8 cellular contexts compared by ENCODE assay signal in the genomic region with DNA sequence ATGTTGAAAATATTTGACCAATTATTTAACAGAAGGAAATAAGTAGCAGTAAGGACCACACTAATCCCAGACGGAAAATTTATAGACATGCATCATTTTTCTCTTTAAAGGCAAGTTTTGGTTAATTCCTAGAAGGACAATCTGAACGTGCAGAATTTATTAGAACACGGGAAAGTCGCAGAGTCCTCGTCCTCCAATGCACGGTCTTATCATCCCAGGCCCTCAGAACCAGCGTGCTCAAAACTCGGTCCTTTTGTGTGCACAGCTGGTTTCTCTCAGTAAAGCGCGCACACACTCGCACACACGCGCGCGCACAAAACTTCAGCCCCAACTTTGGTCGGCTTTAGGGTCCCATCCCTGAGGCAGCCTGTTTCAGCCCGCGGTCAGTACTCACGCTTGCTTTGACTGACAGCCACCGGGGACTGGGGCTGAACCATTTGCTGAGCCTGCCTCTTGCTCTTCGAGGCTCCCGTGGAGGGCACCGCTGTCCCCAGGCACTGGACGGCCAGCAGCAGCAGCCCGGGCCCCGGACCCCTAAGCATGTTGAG. TPM values are rescaled to one million over a fixed set of nuclear protein-coding genes. Genes with fewer than 3 reads are reported as not detected.
A peak's percentile ranks its signal among the peaks of the same experiment; 100 is the strongest.
DNase-seq lines count a peak whose midpoint lies in the region; ATAC-seq and TF ChIP-seq lines count a peak whose summit lies in the region.

No MANE protein-coding gene starts in this region.

- H2AFZ ChIP-seq in IMR-90 (replicated peaks; ENCODE audit: low read length, poor library complexity) (peak overlapping the region; percentile 36), smooth muscle cell (ENCODE audit: low read depth) (no peak overlapping the region)

- peaks cover 13% of the 10 kb centered on the region for H3K9me1 ChIP-seq in IMR-90 (ENCODE audit: insufficient read depth, low read length)

- no peak overlapping the region for H3K27ac ChIP-seq in CD8-positive, alpha-beta T cell (ENCODE audit: low read depth, low read length)
- peak overlapping the region; percentile 94 for H3K27ac ChIP-seq in IMR-90 (ENCODE audit: insufficient read depth, low read length)
- no peak overlapping the region for H3K27ac ChIP-seq in iPS-18a (ENCODE audit: low read length)
- peak overlapping the region; percentile 96 for H3K27ac ChIP-seq in smooth muscle cell (ENCODE audit: low read depth)

- peak overlapping the region; percentile 79 for H2BK120ac ChIP-seq in IMR-90 (ENCODE audit: low read depth, low read length)

- peak overlapping the region; percentile 83 for H3K23ac ChIP-seq in IMR-90 (ENCODE audit: low read depth, low read length)

- peaks cover 17% of the 10 kb centered on the region for H3K4me1 Mint-ChIP-seq in CD8-positive, alpha-beta T cell (ENCODE audit: low read depth)

- in situ Hi-C loops in IMR-90 (cut with MboI; ENCODE audit: low sequenced_read_pairs): loop anchor here (10.0 kb wide), 1 partner anchor 479 kb away; no protein-coding TSS in a partner anchor

- CTCF ChIA-PET in CD8-positive, alpha-beta T cell (lab: Charles Lee): no interaction called here
- CTCF ChIA-PET in IMR-90 (lab: Yijun Ruan, JAX): no interaction called here

- H4K5ac ChIP-seq in IMR-90 (ENCODE audit: low read depth, low read length): peak overlapping the region; percentile 35

- peaks cover 16 to 38% of the 10 kb centered on the region in 2 experiments for H3K79me1 ChIP-seq in IMR-90 (ENCODE audit: low read depth in 1 of 2, low read length in 2 of 2)

- peak overlapping the region; percentile 85 for H2AK5ac ChIP-seq in IMR-90 (ENCODE audit: low read depth, low read length)

- H4K91ac ChIP-seq in IMR-90 (ENCODE audit: insufficient read depth, low read depth, low read length): peak overlapping the region; percentile 47

- peak overlapping the region; percentile 92 for H2BK5ac ChIP-seq in IMR-90 (ENCODE audit: low read depth, low read length, poor library complexity, severe bottlenecking)

- peak overlapping the region; percentile 55 for H3K4me3 ChIP-seq in CD8-positive, alpha-beta T cell (ENCODE audit: low read depth, low read length)
- H3K4me3 ChIP-seq in IMR-90 (ENCODE audit: insufficient read depth, low read depth, low read length) (peak overlapping the region; percentile 65), adipocyte (ENCODE audit: low read length) (peak overlapping the region; percentile 89), iPS-18a (ENCODE audit: low read length) (peak overlapping the region; percentile 96), smooth muscle cell (peak overlapping the region; percentile 74)

- H3K18ac ChIP-seq in IMR-90 (ENCODE audit: low read depth, low read length): peak overlapping the region; percentile 62

- H2BK20ac ChIP-seq in IMR-90 (ENCODE audit: low read depth, low read length): no peak overlapping the region

- peaks cover 73% of the 10 kb centered on the region for H3K27me3 Mint-ChIP-seq in CD8-positive, alpha-beta T cell (ENCODE audit: low read depth)

- peaks cover 30% of the 10 kb centered on the region for H3K27me3 ChIP-seq in CD8-positive, alpha-beta T cell (ENCODE audit: insufficient read depth, low read length)
- H3K27me3 ChIP-seq in IMR-90 (ENCODE audit: control insufficient read depth, insufficient read depth, low read length): no peaks in the 10 kb centered on the region
- H3K27me3 ChIP-seq in adipocyte (replicated peaks; ENCODE audit: control insufficient read depth, insufficient read depth, low read length): no peaks in the 10 kb centered on the region
- H3K27me3 ChIP-seq in iPS-18a (ENCODE audit: control insufficient read depth, insufficient read depth, low read length): peaks cover 25% of the 10 kb centered on the region
- no peaks in the 10 kb centered on the region for H3K27me3 ChIP-seq in smooth muscle cell (ENCODE audit: low read depth)

- no peaks in the 10 kb centered on the region for H3K36me3 Mint-ChIP-seq in CD8-positive, alpha-beta T cell

- no peak for TF ChIP-seq POLR2A in IMR-90 (IDR thresholded peaks at IDR 0.05; ENCODE audit: low read depth, low read length)

- POLR2A ChIA-PET in CD8-positive, alpha-beta T cell (lab: Charles Lee): interaction anchor here (0.6 kb wide), 1 partner anchor 892 kb away, joined by 4 read pairs; no protein-coding TSS in a partner anchor
- POLR2A ChIA-PET in IMR-90 (lab: Charles Lee; ENCODE audit: unreplicated experiment): interaction anchor here (0.8 kb wide), 2 partner anchors 163 to 351 kb away, joined by 3 read pairs; no protein-coding TSS in a partner anchor

- H3K9me3 Mint-ChIP-seq in CD8-positive, alpha-beta T cell: no peaks in the 10 kb centered on the region

- H2BK15ac ChIP-seq in IMR-90 (ENCODE audit: low read depth, low read length): peak overlapping the region; percentile 51; the same call in 1 of the 3 replicates

- peak in 1 of 7 experiments; percentile 6 for DNase-seq in CD8-positive, alpha-beta T cell
- no peak for DNase-seq in IMR-90
- peak; percentile 58 for DNase-seq in adipocyte (ENCODE audit: low read depth)
- no peak for DNase-seq in smooth muscle cell (lab: John Stamatoyannopoulos, UW; ENCODE audit: unreplicated experiment)
- DNase-seq in MV-4-11 (lab: John Stamatoyannopoulos, UW): no peak
- no peak for DNase-seq in putamen (ENCODE audit: low spot score)

- no peaks in the 10 kb centered on the region for H3K9me3 ChIP-seq in CD8-positive, alpha-beta T cell (ENCODE audit: low read length)
- H3K9me3 ChIP-seq in IMR-90 (ENCODE audit: control insufficient read depth, insufficient read depth, low read length) (no peaks in the 10 kb centered on the region), adipocyte (ENCODE audit: control insufficient read depth, low read length) (no peaks in the 10 kb centered on the region), iPS-18a (ENCODE audit: control insufficient read depth, low read depth, low read length) (no peaks in the 10 kb centered on the region), smooth muscle cell (replicated peaks; ENCODE audit: low read depth) (no peaks in the 10 kb centered on the region)

- H2AK9ac ChIP-seq in IMR-90 (replicated peaks; ENCODE audit: low read depth, low read length, poor library complexity): peak overlapping the region; percentile 93

- WGBS in IMR-90 (ENCODE audit: extremely low coverage in 2 of 2, insufficient read length in 1 of 2), 2 experiments: 5% methylated on average over 4 of the region's 26 CpGs; no CpG with 5 or more reads in 1 of the 2 experiments
- WGBS in smooth muscle cell (ENCODE audit: low lambda C conversion rate): under 1% methylated on average over 26 of the region's 26 CpGs

- no peak overlapping the region for H3K27ac Mint-ChIP-seq in CD8-positive, alpha-beta T cell

- H3K9ac ChIP-seq in IMR-90 (ENCODE audit: low read depth, low read length) (peak overlapping the region; percentile 99), adipocyte (ENCODE audit: low read length) (peak overlapping the region; percentile 92), iPS-18a (ENCODE audit: low read length) (peak overlapping the region; percentile 92), smooth muscle cell (ENCODE audit: low read depth) (peak overlapping the region; percentile 96)

- peak overlapping the region; percentile 72 to 90 for H4K8ac ChIP-seq in IMR-90 (ENCODE audit: low read depth in 2 of 2, low read length in 2 of 2)

- intact Hi-C loops in CD8-positive, alpha-beta T cell (cut with DNase I, micrococcal nuclease): loop anchor here in 1 of 2 experiments (5.0 kb wide), 1 partner anchor 508 kb away; no protein-coding TSS in a partner anchor
- intact Hi-C loops in IMR-90 (cut with micrococcal nuclease): loop anchor here (5.0 kb wide), 1 partner anchor 347 kb away; no protein-coding TSS in a partner anchor

- dilution Hi-C loops in IMR-90 (cut with HindIII; ENCODE audit: low sequenced_read_pairs, unreplicated experiment): no loop called here

- TF ChIP-seq RAD21 in IMR-90 (IDR thresholded peaks at IDR 0.05; ENCODE audit: low read length): no peak

- H3K4me2 ChIP-seq in IMR-90 (ENCODE audit: low read depth, low read length) (peak overlapping the region; percentile 63), smooth muscle cell (peak overlapping the region; percentile 90)

- peaks cover 80% of the 10 kb centered on the region for H3K79me2 ChIP-seq in smooth muscle cell (ENCODE audit: low read depth)

- peaks cover 70% of the 10 kb centered on the region for H3F3A ChIP-seq in smooth muscle cell (ENCODE audit: low read depth)

- H3K36me3 ChIP-seq in CD8-positive, alpha-beta T cell (ENCODE audit: insufficient read depth, low read length): no peaks in the 10 kb centered on the region
- H3K36me3 ChIP-seq in IMR-90 (ENCODE audit: control insufficient read depth, insufficient read depth, low read length): peaks cover 22% of the 10 kb centered on the region
- H3K36me3 ChIP-seq in adipocyte (ENCODE audit: control insufficient read depth, insufficient read depth, low read length, severe bottlenecking): peaks cover 43% of the 10 kb centered on the region
- peaks cover 3% of the 10 kb centered on the region for H3K36me3 ChIP-seq in iPS-18a (ENCODE audit: control insufficient read depth, low read depth, low read length)
- peaks cover 6% of the 10 kb centered on the region for H3K36me3 ChIP-seq in smooth muscle cell (ENCODE audit: low read depth)

- H3K4me1 ChIP-seq in CD8-positive, alpha-beta T cell (ENCODE audit: insufficient read depth, low read length): peaks cover 14% of the 10 kb centered on the region
- H3K4me1 ChIP-seq in IMR-90 (ENCODE audit: control insufficient read depth, insufficient read depth, low read length) (peaks cover 8% of the 10 kb centered on the region), adipocyte (ENCODE audit: control insufficient read depth, insufficient read depth, low read length) (peaks cover 44% of the 10 kb centered on the region), iPS-18a (ENCODE audit: control insufficient read depth, low read depth, low read length) (peaks cover 17% of the 10 kb centered on the region), smooth muscle cell (ENCODE audit: low read depth) (peaks cover 28% of the 10 kb centered on the region)

- BruUV-seq in IMR-90 (replicated peaks; lab: Mats Ljungman, UMichigan): no TSS peak

- peak overlapping the region; percentile 97 for H3K14ac ChIP-seq in IMR-90 (replicated peaks; ENCODE audit: low read depth, low read length)

- H4K20me1 ChIP-seq in IMR-90 (ENCODE audit: insufficient read depth, low read length) (peaks cover 9% of the 10 kb centered on the region), smooth muscle cell (ENCODE audit: low read depth) (peaks cover 55% of the 10 kb centered on the region)

- H3K56ac ChIP-seq in IMR-90 (ENCODE audit: extremely low read depth, insufficient read depth, low read length): peak overlapping the region; percentile 97

- H3K4me3 Mint-ChIP-seq in CD8-positive, alpha-beta T cell: peak overlapping the region; percentile 78

- peak overlapping the region; percentile 76 for H3K4ac ChIP-seq in IMR-90 (ENCODE audit: low read depth, low read length)

- no peak for TF ChIP-seq CTCF in CD8-positive, alpha-beta T cell (IDR thresholded peaks at IDR 0.05)
- TF ChIP-seq CTCF in IMR-90 (conservative IDR thresholded peaks at IDR 0.05; ENCODE audit: low read depth, low read length): no peak
- TF ChIP-seq CTCF in smooth muscle cell (IDR thresholded peaks at IDR 0.05; ENCODE audit: borderline replicate concordance, insufficient read depth, poor library complexity, severe bottlenecking): no peak

- ATAC-seq in CD8-positive, alpha-beta T cell: peak; percentile 29
- ATAC-seq in GM21360 (IDR thresholded peaks at IDR 0.05; ENCODE audit: unreplicated experiment) (peak; percentile 16), IMR-90 (ENCODE audit: low read depth) (peak; percentile 1)

RNA-seq across cellular contexts. Expression of a gene that starts 0.5 kb away (rescaled TPM):
- not detected for total RNA-seq in CD8-positive, alpha-beta T cell
- total RNA-seq in IMR-90 (2012; rRNA removed) (7,693 and 8,243 TPM in 2 replicates), smooth muscle cell (21,173 and 21,295 TPM in 2 replicates)
- polyA plus RNA-seq in IMR-90 (2012; rRNA removed) (11,046 and 13,004 TPM in 2 replicates), smooth muscle cell (8,934 and 10,917 TPM in 2 replicates)
- 4,918 and 6,925 TPM in 2 replicates for polyA plus RNA-seq in IMR-90 (2012; cell fraction: cytosol; rRNA removed)
- 23,704 and 31,508 TPM in 2 replicates for polyA plus RNA-seq in IMR-90 (2012; cell fraction: nucleus; rRNA removed; ENCODE audit: low replicate concordance)

Comparison
In these comparisons a context has a peak if more than half of its experiments do, and no peak if none do; other contexts are left out.
1. H3K27ac ChIP-seq: peak in IMR-90 (single experiment) and smooth muscle cell (single experiment); none in CD8-positive, alpha-beta T cell (single experiment) and iPS-18a (single experiment).
2. RNA of a gene that starts 0.5 kb away (total RNA-seq): 21,173 to 21,295 TPM in smooth muscle cell and 7,693 to 8,243 TPM in IMR-90; not detected in CD8-positive, alpha-beta T cell; every median in the first group is over 1,000 times any median in the second.
3. Peak in every context shown above with its lines, with median percentiles within 50 percentile points of each other: ATAC-seq, H3K4me3 ChIP-seq and H3K9ac ChIP-seq.